1 cellular context compared by ENCODE assay signal in the genomic region with DNA sequence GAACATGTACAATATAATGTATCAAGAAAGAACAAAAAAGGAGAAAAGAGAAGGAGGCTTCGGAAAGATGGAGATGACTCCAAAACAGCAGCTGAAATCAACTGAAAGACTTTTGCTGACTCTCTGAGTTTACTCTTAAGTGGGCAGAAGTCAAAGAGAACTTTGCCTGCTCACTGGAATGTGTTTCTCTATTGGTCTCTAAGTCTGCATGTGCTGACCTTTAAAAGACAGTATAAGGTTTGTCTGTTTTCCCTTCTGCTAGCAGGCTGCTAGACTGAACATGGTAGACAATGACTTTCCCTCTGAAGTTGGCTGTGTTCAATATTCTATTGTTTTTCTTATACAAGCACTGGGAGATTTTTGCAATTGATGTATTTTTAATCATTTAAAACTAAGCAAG.
TF ChIP-seq lines count a peak whose summit lies in the region.

No MANE protein-coding gene starts in this region.

TF ChIP-seq in HepG2, 621 proteins besides CTCF, POLR2A, EP300 and RAD21 (continued from another document):
- no peak for TF ChIP-seq ZFAT (CRISPR knock-in tag; conservative IDR thresholded peaks at IDR 0.05)
- no peak for TF ChIP-seq NFIC (IDR thresholded peaks at IDR 0.05; ENCODE audit: low read length)
- no peak for TF ChIP-seq GATAD1 (CRISPR knock-in tag; IDR thresholded peaks at IDR 0.05)
- TF ChIP-seq RNF2 (conservative IDR thresholded peaks at IDR 0.05; ENCODE audit: low read depth): no peak
- TF ChIP-seq SOX5 (CRISPR knock-in tag; IDR thresholded peaks at IDR 0.05; ENCODE audit: borderline replicate concordance): peak; percentile 69
- TF ChIP-seq FLYWCH1 (CRISPR knock-in tag; IDR thresholded peaks at IDR 0.05): no peak
- no peak for TF ChIP-seq ZNF580 (CRISPR knock-in tag; IDR thresholded peaks at IDR 0.05; ENCODE audit: borderline replicate concordance, low read depth)
- TF ChIP-seq SOX13 (IDR thresholded peaks at IDR 0.05): no peak
- TF ChIP-seq SOX13 (CRISPR knock-in tag; conservative IDR thresholded peaks at IDR 0.05 in 1 of 2, IDR thresholded peaks at IDR 0.05 in 1 of 2): peak in 1 of 2 experiments; percentile 79; a peak in 2 of 4 replicates
- 0 out of 2 replicates have a peak, but pooled peaks have one; percentile 31 for TF ChIP-seq HOMEZ (CRISPR knock-in tag; IDR thresholded peaks at IDR 0.05; ENCODE audit: low read depth)
- TF ChIP-seq MZF1 (CRISPR knock-in tag; IDR thresholded peaks at IDR 0.05; ENCODE audit: borderline replicate concordance): no peak
- TF ChIP-seq PHF21A (CRISPR knock-in tag; IDR thresholded peaks at IDR 0.05): no peak
- TF ChIP-seq RXRB (CRISPR knock-in tag; IDR thresholded peaks at IDR 0.05; ENCODE audit: borderline replicate concordance): peak; percentile 20; the same call in 1 of the 2 replicates
- TF ChIP-seq NFYC (CRISPR knock-in tag; IDR thresholded peaks at IDR 0.05): no peak
- TF ChIP-seq MAFK (conservative IDR thresholded peaks at IDR 0.05 in 1 of 2, IDR thresholded peaks at IDR 0.05 in 1 of 2; ENCODE audit: low read length in 2 of 2): peak; percentile 23 to 42; a peak in 3 of 4 replicates
